Comparison of ENCODE assay signal across 14 cellular contexts in the genomic region with DNA sequence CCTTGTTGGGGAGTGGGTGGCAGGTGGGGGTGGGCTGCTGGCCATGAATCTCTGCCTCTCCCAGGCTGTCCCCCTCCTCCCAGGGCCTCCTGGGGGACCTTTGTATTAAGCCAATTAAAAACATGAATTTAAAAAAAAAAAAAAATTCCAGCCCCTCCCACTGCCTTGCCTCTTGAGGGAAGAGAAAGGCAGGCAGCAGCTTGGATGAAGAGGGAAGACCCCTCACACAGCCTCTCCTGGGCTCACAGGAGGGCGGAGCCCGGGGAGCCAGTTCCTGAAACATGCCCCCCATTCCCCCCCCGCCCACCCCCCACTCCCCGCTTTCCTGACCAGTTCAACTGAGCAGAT. TPM values are rescaled to one million over a fixed set of nuclear protein-coding genes. Genes with fewer than 3 reads are reported as not detected.
DNase-seq lines count a peak whose midpoint lies in the region; ATAC-seq and TF ChIP-seq lines count a peak whose summit lies in the region.
"Had no signal": no experiment of that assay in that cellular context is flagged by ENCODE, and none has a peak within 500 bp of the region (broad histone marks: within the 10 kb centered on the region; RNA-seq: fewer than 3 reads in every experiment).

No MANE protein-coding gene starts in this region.

- no peak for TF ChIP-seq CTCF in Panc1 (IDR thresholded peaks at IDR 0.05)
- no peak for TF ChIP-seq CTCF in endothelial cell (IDR thresholded peaks at IDR 0.05; ENCODE audit: unreplicated experiment)

- peaks cover 24 to 34% (median 26%) of the 10 kb centered on the region in 11 experiments for H3K27me3 ChIP-seq in BLaER1 treated with 17β-estradiol and CSF1 and Interleukin-3, amounts not matched to agents 10 nM and 100 nM
- H3K27me3 ChIP-seq in Panc1 (ENCODE audit: control insufficient read depth, insufficient read depth, low read length) (no peaks in the 10 kb centered on the region), mucosa of rectum (ENCODE audit: control insufficient read depth in 2 of 2, insufficient read depth in 2 of 2, low read length in 2 of 2) (peaks cover 8 to 11% of the 10 kb centered on the region in 2 donors)
- H3K27me3 ChIP-seq in naive thymus-derived CD4-positive, alpha-beta T cell (ENCODE audit: control insufficient read depth in 2 of 2, insufficient read depth in 2 of 2, low read length in 2 of 2) = no peaks in the 10 kb centered on the region

- no peak overlapping the region for H3K27ac ChIP-seq in BLaER1 treated with 17β-estradiol and CSF1 and Interleukin-3, amounts not matched to agents 10 nM and 100 nM
- H3K27ac ChIP-seq in Panc1 (ENCODE audit: low read length) (peak overlapping the region; percentile 48; the same call in 1 of the 2 replicates), mucosa of rectum (ENCODE audit: low read depth in 2 of 2, low read length in 2 of 2) (peak overlapping the region; percentile 72 to 82)
- no peak overlapping the region for H3K27ac ChIP-seq in naive thymus-derived CD4-positive, alpha-beta T cell (ENCODE audit: low read depth, low read length)

- H3K4me2 ChIP-seq in BLaER1 treated with 17β-estradiol and CSF1 and Interleukin-3, amounts not matched to agents 10 nM and 100 nM = peak overlapping the region in 9 of 11 experiments; percentile 69 to 99 (median 94); a peak in 17 of 22 replicates

- H3K36me3 Mint-ChIP-seq in endothelial cell (ENCODE audit: low read depth, unreplicated experiment) = peaks cover 7% of the 10 kb centered on the region
- H3K36me3 Mint-ChIP-seq in naive thymus-derived CD4-positive, alpha-beta T cell = peaks cover 0 to 14% (median 5%) of the 10 kb centered on the region in 5 donors

- H4K20me1 ChIP-seq in BLaER1 treated with 17β-estradiol and CSF1 and Interleukin-3, amounts not matched to agents 10 nM and 100 nM = peaks cover 0 to 85% (median 32%) of the 10 kb centered on the region in 11 experiments; a peak in 18 of 22 replicates

- no peak for ATAC-seq in Panc1
- ATAC-seq in naive thymus-derived CD4-positive, alpha-beta T cell = no peak
- ATAC-seq: activated CD4-positive, CD25-positive, alpha-beta regulatory T cell treated with anti-CD3 and anti-CD28 coated beads, Interleukin-2, amount 50 U/mL, for 24 hours; PC-3 had no signal

- CTCF ChIA-PET in Panc1 (lab: Charles Lee) = no interaction called here
- CTCF ChIA-PET in naive thymus-derived CD4-positive, alpha-beta T cell (lab: Charles Lee) = no interaction called here

- DNase-seq in Panc1 (ENCODE audit: low read depth, low spot score) = no peak
- DNase-seq in endothelial cell (ENCODE audit: low spot score) = no peak
- no peak for DNase-seq in DMS153 treated with DMSO at 0.1 percent for 48 hours (lab: John Stamatoyannopoulos, UW; ENCODE audit: unreplicated experiment)
- no peak for DNase-seq in naive thymus-derived CD4-positive, alpha-beta T cell
- DNase-seq: activated T-cell treated with anti-CD3 and anti-CD28 coated beads, Interleukin-2, amount 50 U/mL, for 1 hour; midbrain; NCI-H1092 treated with DMSO at 0.1 percent for 48 hours; NCI-H345; PC-3 had no signal

- H3K36me3 ChIP-seq in BLaER1 treated with 17β-estradiol and CSF1 and Interleukin-3, amounts not matched to agents 10 nM and 100 nM = peaks cover 21 to 48% (median 32%) of the 10 kb centered on the region in 11 experiments
- H3K36me3 ChIP-seq in Panc1 (ENCODE audit: control insufficient read depth, insufficient read depth, low read length) (no peaks in the 10 kb centered on the region), mucosa of rectum (ENCODE audit: control insufficient read depth in 2 of 2, insufficient read depth in 2 of 2, low read length in 2 of 2) (peaks cover 27 to 28% of the 10 kb centered on the region in 2 donors)
- H3K36me3 ChIP-seq in naive thymus-derived CD4-positive, alpha-beta T cell (ENCODE audit: control insufficient read depth in 2 of 3, insufficient read depth in 3 of 3, low read length in 3 of 3) = peaks cover 0 to 47% (median 4%) of the 10 kb centered on the region in 3 experiments

- peaks cover 46 to 95% (median 93%) of the 10 kb centered on the region in 10 experiments for H3K4me1 ChIP-seq in BLaER1 treated with 17β-estradiol and CSF1 and Interleukin-3, amounts not matched to agents 10 nM and 100 nM
- H3K4me1 ChIP-seq in Panc1 (ENCODE audit: control insufficient read depth, insufficient read depth, low read length) (peaks cover 41% of the 10 kb centered on the region), mucosa of rectum (ENCODE audit: control insufficient read depth in 2 of 2, insufficient read depth in 2 of 2, low read length in 2 of 2) (peaks cover 28 to 38% of the 10 kb centered on the region in 2 donors)
- H3K4me1 ChIP-seq in naive thymus-derived CD4-positive, alpha-beta T cell (ENCODE audit: control insufficient read depth in 2 of 2, insufficient read depth in 2 of 2, low read length in 2 of 2) = peaks cover 0 to 25% of the 10 kb centered on the region in 2 donors

- H3K9me3 ChIP-seq in BLaER1 treated with 17β-estradiol and CSF1 and Interleukin-3, amounts not matched to agents 10 nM and 100 nM (replicated peaks in 1 of 11) = no peaks in the 10 kb centered on the region
- H3K9me3 ChIP-seq in Panc1 (ENCODE audit: control insufficient read depth, insufficient read depth, low read depth, low read length) (no peaks in the 10 kb centered on the region), mucosa of rectum (ENCODE audit: control insufficient read depth in 2 of 2, low read length in 2 of 2) (no peaks in the 10 kb centered on the region)
- H3K9me3 ChIP-seq in naive thymus-derived CD4-positive, alpha-beta T cell (ENCODE audit: control insufficient read depth in 2 of 3, low read length in 3 of 3) = no peaks in the 10 kb centered on the region

- BruUV-seq in Panc1 (replicated peaks; lab: Mats Ljungman, UMichigan) = no TSS peak

- intact Hi-C loops in Panc1 (cut with micrococcal nuclease; ENCODE audit: unreplicated experiment) = no loop called here
- intact Hi-C loops in naive thymus-derived CD4-positive, alpha-beta T cell (cut with micrococcal nuclease) = no loop called here

- 0 out of 22 replicates have a peak overlapping the region, but pooled peaks of 1 of the 11 experiments have one; percentile 25 for H3K9ac ChIP-seq in BLaER1 treated with 17β-estradiol and CSF1 and Interleukin-3, amounts not matched to agents 10 nM and 100 nM
- peak overlapping the region in 1 of 2 donors; percentile 48 for H3K9ac ChIP-seq in mucosa of rectum (ENCODE audit: low read depth in 1 of 2, low read length in 2 of 2)

- H3K27ac Mint-ChIP-seq in endothelial cell (ENCODE audit: unreplicated experiment) = no peak overlapping the region
- H3K27ac Mint-ChIP-seq in naive thymus-derived CD4-positive, alpha-beta T cell = no peak overlapping the region
- H3K27ac Mint-ChIP-seq: progenitor cell of endocrine pancreas had no signal

- POLR2A ChIA-PET in Panc1 (lab: Charles Lee) = interaction anchor here (0.7 kb wide), 1 partner anchor 1993 kb away, joined by 5 read pairs; no protein-coding TSS in a partner anchor
- POLR2A ChIA-PET in naive thymus-derived CD4-positive, alpha-beta T cell (lab: Charles Lee) = interaction anchor here (0.5 to 1.3 kb wide), 3 partner anchors 8 to 51 kb away, joined by 3 to 4 read pairs (median 3); no protein-coding TSS in a partner anchor

- in situ Hi-C loops in Panc1 (cut with HindIII; ENCODE audit: low pct_unique_long_range_greater_than_20kb, low sequenced_read_pairs) = no loop called here

- no peak overlapping the region for H3K4me3 ChIP-seq in BLaER1 treated with 17β-estradiol and CSF1 and Interleukin-3, amounts not matched to agents 10 nM and 100 nM
- peak overlapping the region in 1 of 2 experiments; percentile 36; a peak in 1 of 4 replicates for H3K4me3 ChIP-seq in Panc1 (ENCODE audit: low read depth in 2 of 2, low read length in 2 of 2)
- H3K4me3 ChIP-seq in mucosa of rectum (ENCODE audit: low read length in 2 of 2) = no peak overlapping the region
- H3K4me3 ChIP-seq in naive thymus-derived CD4-positive, alpha-beta T cell (ENCODE audit: low read length) = no peak overlapping the region

- no peak overlapping the region for H3K4me3 Mint-ChIP-seq in endothelial cell (ENCODE audit: unreplicated experiment)
- H3K4me3 Mint-ChIP-seq in naive thymus-derived CD4-positive, alpha-beta T cell = no peak overlapping the region

- no peaks in the 10 kb centered on the region for H3K4me1 Mint-ChIP-seq in endothelial cell (ENCODE audit: unreplicated experiment)
- peaks cover 6 to 33% (median 22%) of the 10 kb centered on the region in 7 donors for H3K4me1 Mint-ChIP-seq in naive thymus-derived CD4-positive, alpha-beta T cell

- H3K9me3 Mint-ChIP-seq in endothelial cell (ENCODE audit: unreplicated experiment) = no peaks in the 10 kb centered on the region
- H3K9me3 Mint-ChIP-seq in naive thymus-derived CD4-positive, alpha-beta T cell = no peaks in the 10 kb centered on the region

- peaks cover 16% of the 10 kb centered on the region for H3K27me3 Mint-ChIP-seq in endothelial cell (ENCODE audit: unreplicated experiment)
- H3K27me3 Mint-ChIP-seq in naive thymus-derived CD4-positive, alpha-beta T cell = peaks cover 0 to 26% (median 3%) of the 10 kb centered on the region in 5 donors

RNA-seq across cellular contexts. Expression of gene TCAP, which starts 1.8 kb away (rescaled TPM):
- total RNA-seq in Panc1 (2021; ENCODE audit: unreplicated experiment) (1.6 TPM), endothelial cell (ENCODE audit: unreplicated experiment) (1.2 TPM)
- polyA plus RNA-seq in Panc1 (2012; ENCODE audit: insufficient read length) = 3.1 TPM
- total RNA-seq in naive thymus-derived CD4-positive, alpha-beta T cell = 10 to 100 TPM in 1 of 5 experiments, 1 to 10 TPM in 4; 1.7 to 10.5 (median 4.6) TPM
- under 1 TPM in 1 of 2 donors, not detected in 1; 0.12 TPM for polyA plus RNA-seq in naive thymus-derived CD4-positive, alpha-beta T cell
- total RNA-seq: Daoy had no signal

RNA-seq across cellular contexts. Expression of gene PNMT, which starts 4.9 kb away (rescaled TPM):
- total RNA-seq in Panc1 (2021; ENCODE audit: unreplicated experiment) = 2.4 TPM
- polyA plus RNA-seq in Panc1 (2012; ENCODE audit: insufficient read length) = 4.6 TPM
- not detected for total RNA-seq in endothelial cell (ENCODE audit: unreplicated experiment)
- total RNA-seq in naive thymus-derived CD4-positive, alpha-beta T cell = under 1 TPM in 4 of 5 experiments, not detected in 1; 0.42 to 0.89 (median 0.50) TPM
- polyA plus RNA-seq in naive thymus-derived CD4-positive, alpha-beta T cell = under 1 TPM; 0.36 to 0.48 TPM
- total RNA-seq: Daoy had no signal

RNA-seq across cellular contexts. Expression of gene PGAP3, which starts 24.5 kb away (rescaled TPM):
- total RNA-seq in Panc1 (2021; ENCODE audit: unreplicated experiment) = 21.8 TPM
- 23.8 TPM for polyA plus RNA-seq in Panc1 (2012; ENCODE audit: insufficient read length)
- 11.2 TPM for total RNA-seq in endothelial cell (ENCODE audit: unreplicated experiment)
- total RNA-seq in naive thymus-derived CD4-positive, alpha-beta T cell = 10 to 100 TPM; 26.3 to 39.9 (median 35.1) TPM
- 10 to 100 TPM; 13.3 to 20.7 TPM for polyA plus RNA-seq in naive thymus-derived CD4-positive, alpha-beta T cell

RNA-seq across cellular contexts. Expression of gene STARD3, which starts 26.4 kb away (rescaled TPM):
- 44.8 TPM for total RNA-seq in Panc1 (2021; ENCODE audit: unreplicated experiment)
- 61.7 TPM for polyA plus RNA-seq in Panc1 (2012; ENCODE audit: insufficient read length)
- total RNA-seq in endothelial cell (ENCODE audit: unreplicated experiment) = 77.7 TPM
- total RNA-seq in naive thymus-derived CD4-positive, alpha-beta T cell = 100 to 1,000 TPM in 2 of 5 experiments, 10 to 100 TPM in 3; 69.8 to 143 (median 99.3) TPM
- 10 to 100 TPM; 46.7 to 56.9 TPM for polyA plus RNA-seq in naive thymus-derived CD4-positive, alpha-beta T cell

RNA-seq across cellular contexts. Expression of gene ERBB2, which starts 36.5 kb away (rescaled TPM):
- total RNA-seq in Panc1 (2021; ENCODE audit: unreplicated experiment) (68.6 TPM), endothelial cell (ENCODE audit: unreplicated experiment) (49.0 TPM)
- polyA plus RNA-seq in Panc1 (2012; ENCODE audit: insufficient read length) = 60.1 TPM
- total RNA-seq in naive thymus-derived CD4-positive, alpha-beta T cell = 10 to 100 TPM in 1 of 5 experiments, 1 to 10 TPM in 4; 3.6 to 10.5 (median 6.6) TPM
- 1 to 10 TPM in 1 of 2 donors, under 1 TPM in 1; 0.39 to 2.4 TPM for polyA plus RNA-seq in naive thymus-derived CD4-positive, alpha-beta T cell

Comparison
In these comparisons a context has a peak if more than half of its experiments do, and no peak if none do; other contexts are left out.
1. H3K27ac ChIP-seq: peak in Panc1 (single experiment) and mucosa of rectum (2 of 2); none in BLaER1 treated with 17β-estradiol and CSF1 and Interleukin-3, amounts not matched to agents 10 nM and 100 nM (0 of 11) and naive thymus-derived CD4-positive, alpha-beta T cell (single experiment).